In the genomic region with DNA sequence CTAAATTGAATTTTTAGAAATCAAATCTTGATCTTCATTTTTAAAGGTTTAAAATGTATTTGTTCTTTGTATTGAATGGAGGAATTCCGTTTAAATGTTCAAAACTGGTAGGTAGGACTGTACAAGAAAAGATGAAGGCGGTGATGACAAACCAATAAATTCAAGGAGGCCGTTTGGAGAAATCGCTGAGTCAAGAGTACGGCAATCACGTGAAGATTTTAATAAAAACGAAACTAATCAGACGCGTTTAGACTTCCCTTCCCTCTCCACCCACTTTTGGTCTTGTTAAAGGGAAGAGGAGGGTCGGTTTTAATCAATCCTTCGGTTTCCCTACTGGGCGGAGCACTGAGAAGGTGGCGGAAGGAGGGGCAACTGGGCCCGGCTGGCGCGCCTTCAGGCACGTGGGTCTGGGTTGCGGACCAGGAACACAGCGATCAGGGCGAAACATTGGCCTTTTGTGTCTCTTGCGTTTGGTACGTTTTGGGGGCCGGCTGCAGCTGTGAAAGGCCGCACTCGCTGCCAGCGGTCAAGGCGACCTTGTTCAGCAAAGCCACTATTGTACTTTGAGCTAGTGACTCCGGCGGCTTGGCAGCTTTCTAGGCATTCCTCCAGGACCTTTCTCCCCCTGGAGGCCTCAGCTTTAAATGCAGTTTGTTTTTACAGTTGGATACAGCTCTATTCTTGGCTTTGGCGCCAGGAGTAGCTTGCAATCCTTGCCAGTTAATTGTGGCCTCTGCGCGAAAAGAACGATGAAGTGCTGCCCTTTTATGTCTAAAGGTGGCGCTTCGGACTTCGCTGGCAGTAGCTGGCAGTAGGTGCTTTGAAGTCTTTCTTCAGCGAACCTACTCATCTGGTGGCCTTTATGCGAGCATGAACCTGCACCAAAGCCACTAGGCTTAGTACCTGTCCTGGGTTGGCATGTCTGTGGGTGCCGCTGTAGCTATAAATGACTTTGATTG, we compare ENCODE assay signal across 8 cellular contexts. TPM values are rescaled to one million over a fixed set of nuclear protein-coding genes. Genes with fewer than 3 reads are reported as not detected.
DNase-seq lines count a peak whose midpoint lies in the region; ATAC-seq and TF ChIP-seq lines count a peak whose summit lies in the region.

No MANE protein-coding gene starts in this region.

- no peaks in the 10 kb centered on the region for H3F3A ChIP-seq in neural progenitor cell (ENCODE audit: low read depth)

- H4K20me1 ChIP-seq in Karpas-422 (ENCODE audit: insufficient read depth, low read depth, low read length), result no peaks in the 10 kb centered on the region
- no peaks in the 10 kb centered on the region for H4K20me1 ChIP-seq in neural progenitor cell (ENCODE audit: low read depth)

- H3K4me3 ChIP-seq in Karpas-422 (ENCODE audit: low read length) (peak overlapping the region; percentile 61), neural progenitor cell (peak overlapping the region; percentile 39), thoracic aorta (peak overlapping the region; percentile 77)

- H3K4me1 ChIP-seq in Karpas-422 (ENCODE audit: low read length), result peaks cover 16% of the 10 kb centered on the region
- no peaks in the 10 kb centered on the region for H3K4me1 ChIP-seq in neural progenitor cell
- H3K4me1 ChIP-seq in thoracic aorta (ENCODE audit: control insufficient read depth in 1 of 2, low read depth in 2 of 2), result no peaks in the 10 kb centered on the region

- H3K9me3 ChIP-seq in Karpas-422 (ENCODE audit: low read length), result no peaks in the 10 kb centered on the region
- no peaks in the 10 kb centered on the region for H3K9me3 ChIP-seq in neural progenitor cell (ENCODE audit: low read depth)
- no peaks in the 10 kb centered on the region for H3K9me3 ChIP-seq in thoracic aorta

- no peaks in the 10 kb centered on the region for H3K9me2 ChIP-seq in Karpas-422 (replicated peaks; ENCODE audit: insufficient read depth, low read length)

- ATAC-seq in GM21825 (IDR thresholded peaks at IDR 0.05; ENCODE audit: unreplicated experiment) (peak; percentile 72), thoracic aorta (ENCODE audit: insufficient number of reproducible peaks, low FRiP score, low read depth) (peak; percentile 98)

- H3K79me2 ChIP-seq in Karpas-422 (ENCODE audit: low read length) (no peaks in the 10 kb centered on the region), neural progenitor cell (ENCODE audit: low read depth) (no peaks in the 10 kb centered on the region)

- no peaks in the 10 kb centered on the region for H3K36me3 ChIP-seq in Karpas-422 (ENCODE audit: insufficient read depth, low read length)
- no peaks in the 10 kb centered on the region for H3K36me3 ChIP-seq in neural progenitor cell
- no peaks in the 10 kb centered on the region for H3K36me3 ChIP-seq in thoracic aorta

- H3K4me2 ChIP-seq in Karpas-422 (ENCODE audit: low read depth, low read length, poor library complexity, severe bottlenecking) (peak overlapping the region; percentile 75), neural progenitor cell (peak overlapping the region; percentile 63)

- peak overlapping the region; percentile 78 for H3K27ac Mint-ChIP-seq in neural progenitor cell

- H3K4me3 Mint-ChIP-seq in neural progenitor cell, result peak overlapping the region; percentile 82

- H3K9ac ChIP-seq in Karpas-422 (ENCODE audit: low read length) (peak overlapping the region; percentile 62), neural progenitor cell (no peak overlapping the region)

- CTCF ChIA-PET in RWPE1 (lab: Yijun Ruan, JAX), result interaction anchor here (0.6 to 0.7 kb wide), 2 partner anchors 69 to 107 kb away, joined by 3 read pairs; no protein-coding TSS in a partner anchor

- H3K27ac ChIP-seq in Karpas-422 (ENCODE audit: low read length) (0 out of 2 replicates have a peak overlapping the region, but pooled peaks have one; percentile 44), RWPE1 (peak overlapping the region; percentile 92), neural progenitor cell (no peak overlapping the region), thoracic aorta (peak overlapping the region; percentile 85 to 86)

- peaks cover 5% of the 10 kb centered on the region for H3K4me1 Mint-ChIP-seq in neural progenitor cell

- H3K36me3 Mint-ChIP-seq in neural progenitor cell, result no peaks in the 10 kb centered on the region

- H2AFZ ChIP-seq in Karpas-422 (ENCODE audit: low read length) (peak overlapping the region; percentile 93), neural progenitor cell (replicated peaks) (peak overlapping the region; percentile 61)

- peaks cover 2% of the 10 kb centered on the region for H3K27me3 Mint-ChIP-seq in neural progenitor cell (ENCODE audit: insufficient read depth, low read depth)

- TF ChIP-seq CTCF in RWPE1 (conservative IDR thresholded peaks at IDR 0.05; ENCODE audit: low read depth) (peak; percentile 67), neural progenitor cell (IDR thresholded peaks at IDR 0.05) (peak; percentile 56), thoracic aorta (IDR thresholded peaks at IDR 0.05) (peak; percentile 43)

- H3K9me3 Mint-ChIP-seq in neural progenitor cell, result peaks cover 12% of the 10 kb centered on the region

- DNase-seq in EL (peak; percentile 85), Karpas-422 (peak; percentile 76), RWPE1 (ENCODE audit: low spot score) (peak; percentile 63), foreskin melanocyte (peak; percentile 86), neural progenitor cell (ENCODE audit: low spot score) (peak; percentile 74), thoracic aorta (ENCODE audit: low spot score) (peak; percentile 19)
- DNase-seq in activated naive CD4-positive, alpha-beta T cell (lab: John Stamatoyannopoulos, UW), result peak; percentile 1 to 41 (median 2)

- no peaks in the 10 kb centered on the region for H3K27me3 ChIP-seq in Karpas-422 (ENCODE audit: low read length)
- no peaks in the 10 kb centered on the region for H3K27me3 ChIP-seq in neural progenitor cell
- H3K27me3 ChIP-seq in thoracic aorta (replicated peaks; ENCODE audit: insufficient read depth), result no peaks in the 10 kb centered on the region

- POLR2A ChIA-PET in RWPE1 (lab: Yijun Ruan, JAX; ENCODE audit: low non-redundant PET), result no interaction called here

RNA-seq across cellular contexts. Expression of gene LAMP2, which starts 16.7 kb away (rescaled TPM):
- total RNA-seq in Karpas-422 (2014; rRNA removed; shearing (Covaris generic); ENCODE audit: low replicate concordance), result 13.7 and 46.1 TPM in 2 replicates
- total RNA-seq in neural progenitor cell (ENCODE audit: low replicate concordance) (20.4 and 29.6 TPM in 2 replicates), thoracic aorta (100 to 1,000 TPM in 1 of 2 donors, 10 to 100 TPM in 1; 81.3 to 118 TPM)

Comparison
In these comparisons a context has a peak if more than half of its experiments do, and no peak if none do; other contexts are left out.
1. DNase-seq: peak in every context shown above with its lines; median percentile 86 in foreskin melanocyte; 85 in EL; 76 in Karpas-422; 74 in neural progenitor cell; 63 in RWPE1; 19 in thoracic aorta; 2 in activated naive CD4-positive, alpha-beta T cell.